Comparison of ENCODE assay signal across 1 cellular context in the genomic region with DNA sequence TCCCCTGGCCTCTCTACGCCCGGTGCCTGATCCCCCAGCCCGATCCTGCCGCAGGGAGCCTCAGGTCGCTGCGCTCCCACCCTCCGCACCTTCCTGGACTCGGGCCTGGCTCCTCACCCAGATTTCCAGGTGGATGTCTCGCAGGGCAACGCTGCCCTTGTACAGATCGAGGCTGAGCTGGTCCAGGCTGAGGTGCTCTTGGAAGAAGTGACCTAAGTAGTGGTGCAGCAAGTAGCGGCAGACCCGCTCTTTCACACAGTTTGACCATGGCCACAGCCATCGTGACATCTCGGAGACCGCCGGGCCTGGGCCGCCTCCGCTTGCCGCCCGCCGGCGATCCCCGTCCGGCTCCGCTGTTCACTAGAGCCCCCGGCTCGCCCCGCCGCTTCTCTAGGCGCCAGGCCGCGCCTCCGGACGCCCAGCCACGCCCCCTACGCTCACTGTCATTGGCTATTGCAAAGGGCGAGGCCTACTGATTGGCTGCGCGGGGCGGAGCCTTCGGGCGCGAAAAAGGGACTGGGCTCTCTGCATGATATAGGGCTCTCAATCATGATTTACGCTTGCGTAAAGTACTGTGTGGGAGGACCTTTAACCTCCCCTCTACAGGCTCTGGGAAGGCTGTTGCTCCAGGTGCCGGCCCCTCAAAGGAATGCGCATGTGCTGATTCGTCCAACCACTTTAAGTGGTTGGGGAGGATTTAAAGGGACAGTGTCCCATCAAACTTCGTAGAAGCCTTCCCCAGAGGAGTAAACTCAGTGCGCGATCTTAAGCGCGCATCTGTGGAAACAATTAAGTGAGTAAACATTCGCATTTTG.
TF ChIP-seq lines count a peak whose summit lies in the region.

Gene ATG2A (minus strand): TSS at position 362 of the 815 bp plus-strand sequence. CDS start 74 bp downstream, at position 288.

TF ChIP-seq in GM23338, 12 proteins besides CTCF, POLR2A, EP300 and RAD21 (continued from another document):
- TF ChIP-seq, protein P1, sequence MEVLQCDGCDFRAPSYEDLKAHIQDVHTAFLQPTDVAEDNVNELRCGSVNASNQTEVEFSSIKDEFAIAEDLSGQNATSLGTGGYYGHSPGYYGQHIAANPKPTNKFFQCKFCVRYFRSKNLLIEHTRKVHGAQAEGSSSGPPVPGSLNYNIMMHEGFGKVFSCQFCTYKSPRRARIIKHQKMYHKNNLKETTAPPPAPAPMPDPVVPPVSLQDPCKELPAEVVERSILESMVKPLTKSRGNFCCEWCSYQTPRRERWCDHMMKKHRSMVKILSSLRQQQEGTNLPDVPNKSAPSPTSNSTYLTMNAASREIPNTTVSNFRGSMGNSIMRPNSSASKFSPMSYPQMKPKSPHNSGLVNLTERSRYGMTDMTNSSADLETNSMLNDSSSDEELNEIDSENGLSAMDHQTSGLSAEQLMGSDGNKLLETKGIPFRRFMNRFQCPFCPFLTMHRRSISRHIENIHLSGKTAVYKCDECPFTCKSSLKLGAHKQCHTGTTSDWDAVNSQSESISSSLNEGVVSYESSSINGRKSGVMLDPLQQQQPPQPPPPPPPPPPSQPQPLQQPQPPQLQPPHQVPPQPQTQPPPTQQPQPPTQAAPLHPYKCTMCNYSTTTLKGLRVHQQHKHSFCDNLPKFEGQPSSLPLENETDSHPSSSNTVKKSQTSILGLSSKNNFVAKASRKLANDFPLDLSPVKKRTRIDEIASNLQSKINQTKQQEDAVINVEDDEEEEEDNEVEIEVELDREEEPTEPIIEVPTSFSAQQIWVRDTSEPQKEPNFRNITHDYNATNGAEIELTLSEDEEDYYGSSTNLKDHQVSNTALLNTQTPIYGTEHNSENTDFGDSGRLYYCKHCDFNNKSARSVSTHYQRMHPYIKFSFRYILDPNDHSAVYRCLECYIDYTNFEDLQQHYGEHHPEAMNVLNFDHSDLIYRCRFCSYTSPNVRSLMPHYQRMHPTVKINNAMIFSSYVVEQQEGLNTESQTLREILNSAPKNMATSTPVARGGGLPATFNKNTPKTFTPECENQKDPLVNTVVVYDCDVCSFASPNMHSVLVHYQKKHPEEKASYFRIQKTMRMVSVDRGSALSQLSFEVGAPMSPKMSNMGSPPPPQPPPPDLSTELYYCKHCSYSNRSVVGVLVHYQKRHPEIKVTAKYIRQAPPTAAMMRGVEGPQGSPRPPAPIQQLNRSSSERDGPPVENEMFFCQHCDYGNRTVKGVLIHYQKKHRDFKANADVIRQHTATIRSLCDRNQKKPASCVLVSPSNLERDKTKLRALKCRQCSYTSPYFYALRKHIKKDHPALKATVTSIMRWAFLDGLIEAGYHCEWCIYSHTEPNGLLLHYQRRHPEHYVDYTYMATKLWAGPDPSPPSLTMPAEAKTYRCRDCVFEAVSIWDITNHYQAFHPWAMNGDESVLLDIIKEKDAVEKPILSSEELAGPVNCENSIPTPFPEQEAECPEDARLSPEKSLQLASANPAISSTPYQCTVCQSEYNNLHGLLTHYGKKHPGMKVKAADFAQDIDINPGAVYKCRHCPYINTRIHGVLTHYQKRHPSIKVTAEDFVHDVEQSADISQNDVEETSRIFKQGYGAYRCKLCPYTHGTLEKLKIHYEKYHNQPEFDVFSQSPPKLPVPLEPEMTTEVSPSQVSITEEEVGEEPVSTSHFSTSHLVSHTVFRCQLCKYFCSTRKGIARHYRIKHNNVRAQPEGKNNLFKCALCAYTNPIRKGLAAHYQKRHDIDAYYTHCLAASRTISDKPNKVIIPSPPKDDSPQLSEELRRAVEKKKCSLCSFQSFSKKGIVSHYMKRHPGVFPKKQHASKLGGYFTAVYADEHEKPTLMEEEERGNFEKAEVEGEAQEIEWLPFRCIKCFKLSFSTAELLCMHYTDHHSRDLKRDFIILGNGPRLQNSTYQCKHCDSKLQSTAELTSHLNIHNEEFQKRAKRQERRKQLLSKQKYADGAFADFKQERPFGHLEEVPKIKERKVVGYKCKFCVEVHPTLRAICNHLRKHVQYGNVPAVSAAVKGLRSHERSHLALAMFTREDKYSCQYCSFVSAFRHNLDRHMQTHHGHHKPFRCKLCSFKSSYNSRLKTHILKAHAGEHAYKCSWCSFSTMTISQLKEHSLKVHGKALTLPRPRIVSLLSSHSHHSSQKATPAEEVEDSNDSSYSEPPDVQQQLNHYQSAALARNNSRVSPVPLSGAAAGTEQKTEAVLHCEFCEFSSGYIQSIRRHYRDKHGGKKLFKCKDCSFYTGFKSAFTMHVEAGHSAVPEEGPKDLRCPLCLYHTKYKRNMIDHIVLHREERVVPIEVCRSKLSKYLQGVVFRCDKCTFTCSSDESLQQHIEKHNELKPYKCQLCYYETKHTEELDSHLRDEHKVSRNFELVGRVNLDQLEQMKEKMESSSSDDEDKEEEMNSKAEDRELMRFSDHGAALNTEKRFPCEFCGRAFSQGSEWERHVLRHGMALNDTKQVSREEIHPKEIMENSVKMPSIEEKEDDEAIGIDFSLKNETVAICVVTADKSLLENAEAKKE (CRISPR knock-in tag; IDR thresholded peaks at IDR 0.05) = no peak
- no peak for TF ChIP-seq NANOG (IDR thresholded peaks at IDR 0.05; ENCODE audit: borderline replicate concordance)
